In genomic region chr3:54294214-54294613, GRCh38 we compare ENCODE assay signal across 12 cellular contexts.
"Had no signal": no experiment of that assay in that cellular context is flagged by ENCODE, and none has a peak within 500 bp of the region (broad histone marks: within the 10 kb centered on the region; RNA-seq: fewer than 3 reads in every experiment).

No MANE protein-coding gene starts in this region.

- H3K27ac Mint-ChIP-seq: activated naive CD4-positive, alpha-beta T cell treated with anti-CD3 and anti-CD28 coated beads for 36 hours; stimulated activated naive CD8-positive, alpha-beta T cell treated with anti-CD3 and anti-CD28 coated beads, Interleukin-15, Interleukin-2, amounts not matched to agents 100 ng/mL and 50 ng/mL, for 24 hours had no signal

- DNase-seq: activated CD4-positive, alpha-beta T cell treated with anti-CD3 and anti-CD28 coated beads for 4 hours; activated naive CD4-positive, alpha-beta T cell treated with anti-CD3 and anti-CD28 coated beads for 36 hours; foreskin melanocyte; head of caudate nucleus; pancreas; stimulated activated CD4-positive, alpha-beta T cell treated with anti-CD3 and anti-CD28 coated beads, Interleukin-15, amount 100 ng/mL, for 24 hours; stimulated activated CD4-positive, alpha-beta T cell treated with anti-CD3 and anti-CD28 coated beads, Interleukin-4, amount 100 ng/mL, for 24 hours; T1000; testis; upper lobe of right lung had no signal

- H3K9me3 Mint-ChIP-seq: stimulated activated naive CD8-positive, alpha-beta T cell treated with anti-CD3 and anti-CD28 coated beads, Interleukin-15, Interleukin-2, amounts not matched to agents 100 ng/mL and 50 ng/mL, for 24 hours had no signal

- H3K36me3 ChIP-seq: pancreas, upper lobe of right lung had no signal

- H3K9me3 ChIP-seq: pancreas, testis, upper lobe of right lung had no signal

- H3K4me3 Mint-ChIP-seq: activated naive CD4-positive, alpha-beta T cell treated with anti-CD3 and anti-CD28 coated beads for 36 hours; stimulated activated naive CD8-positive, alpha-beta T cell treated with anti-CD3 and anti-CD28 coated beads, Interleukin-15, Interleukin-2, amounts not matched to agents 100 ng/mL and 50 ng/mL, for 24 hours had no signal

- H3K27me3 ChIP-seq: pancreas, testis, upper lobe of right lung had no signal

- H3K4me3 ChIP-seq: pancreas, testis, upper lobe of right lung had no signal

- H3K27ac ChIP-seq: pancreas, testis, upper lobe of right lung, VCaP had no signal
